Comparison of ENCODE assay signal across 8 cellular contexts in genomic region chr11:67287355-67288197, GRCh38. TPM values are rescaled to one million over a fixed set of nuclear protein-coding genes. Genes with fewer than 3 reads are reported as not detected.
A peak's percentile ranks its signal among the peaks of the same experiment; 100 is the strongest.
DNase-seq lines count a peak whose midpoint lies in the region; TF ChIP-seq lines count a peak whose summit lies in the region.

No MANE protein-coding gene starts in this region.

- WGBS in trophoblast cell (ENCODE audit: extremely low coverage, insufficient coverage, insufficient read length), result no CpG with 5 or more reads among the region's 14 CpGs

- H3K9ac ChIP-seq in SK-N-MC (ENCODE audit: insufficient read length) (peak overlapping the region; percentile 74), trophoblast cell (ENCODE audit: low read length) (peak overlapping the region; percentile 73)

- H2BK12ac ChIP-seq in trophoblast cell (ENCODE audit: low read length), result peak overlapping the region; percentile 5

- peak overlapping the region; percentile 92 for H4K8ac ChIP-seq in trophoblast cell (ENCODE audit: low read depth, low read length)

- no peak overlapping the region for H3K4ac ChIP-seq in trophoblast cell (ENCODE audit: low read depth, low read length)

- peak overlapping the region; percentile 15 for H2BK120ac ChIP-seq in trophoblast cell (ENCODE audit: insufficient read depth, low read length, poor library complexity)

- no peaks in the 10 kb centered on the region for H3K9me3 ChIP-seq in SK-N-MC (ENCODE audit: low read depth, low read length)
- H3K9me3 ChIP-seq in trophoblast cell (ENCODE audit: insufficient read depth, low read depth, low read length), result peaks cover 3% of the 10 kb centered on the region

- H4K12ac ChIP-seq in trophoblast cell (ENCODE audit: low read depth, low read length), result peak overlapping the region; percentile 96

- no peak for TF ChIP-seq CTCF in GM12864 (IDR thresholded peaks at IDR 0.05; ENCODE audit: low read depth, low read length, missing control alignments)
- TF ChIP-seq CTCF in epithelial cell of proximal tubule (conservative IDR thresholded peaks at IDR 0.05; ENCODE audit: low read depth, low read length), result no peak

- no peak overlapping the region for H3K18ac ChIP-seq in trophoblast cell (ENCODE audit: low read length)

- no peak for DNase-seq in GM12864 (ENCODE audit: low read depth)
- no peak for DNase-seq in SK-N-MC (ENCODE audit: low read depth, low spot score)
- no peak for DNase-seq in epithelial cell of proximal tubule (ENCODE audit: low read depth)
- DNase-seq in trophoblast cell, result no peak
- DNase-seq in RPMI8226, result no peak
- DNase-seq in AG08396 (ENCODE audit: low spot score), result no peak
- DNase-seq in SW480 (ENCODE audit: low spot score), result no peak
- DNase-seq in epidermal melanocyte (ENCODE audit: insufficient read length, low spot score), result no peak

- H3K79me1 ChIP-seq in trophoblast cell (ENCODE audit: low read length), result peaks cover 13% of the 10 kb centered on the region

- H3K4me3 ChIP-seq in GM12864 (ENCODE audit: low read depth, low read length) (peak overlapping the region; percentile 91), SK-N-MC (peak overlapping the region; percentile 86), epithelial cell of proximal tubule (ENCODE audit: low read depth, low read length) (peak overlapping the region; percentile 66), trophoblast cell (ENCODE audit: low read depth, low read length) (peak overlapping the region; percentile 37)

- no peak overlapping the region for H3K23ac ChIP-seq in trophoblast cell (ENCODE audit: low read length)

- H2BK5ac ChIP-seq in trophoblast cell (ENCODE audit: low read depth, low read length, poor library complexity), result peak overlapping the region; percentile 79

- H2AFZ ChIP-seq in trophoblast cell (ENCODE audit: insufficient read depth, low read length, poor library complexity), result no peak overlapping the region

- peak overlapping the region; percentile 78 for H4K91ac ChIP-seq in trophoblast cell (ENCODE audit: low read depth, low read length)

- H3K36me3 ChIP-seq in SK-N-MC (ENCODE audit: insufficient read depth, low read length), result peaks cover 43% of the 10 kb centered on the region
- H3K36me3 ChIP-seq in trophoblast cell (ENCODE audit: control insufficient read depth in 1 of 2, insufficient read depth in 2 of 2, low read length in 2 of 2), result peaks cover 65 to 67% of the 10 kb centered on the region in 2 experiments

- H3K14ac ChIP-seq in trophoblast cell (ENCODE audit: low read length), result peak overlapping the region; percentile 91

- H3K27ac ChIP-seq in SK-N-MC, result peak overlapping the region; percentile 97
- H3K27ac ChIP-seq in trophoblast cell (ENCODE audit: low read depth, low read length), result peak overlapping the region; percentile 91

- no peaks in the 10 kb centered on the region for H3K27me3 ChIP-seq in trophoblast cell (ENCODE audit: insufficient read depth, low read length)

- H3K4me2 ChIP-seq in trophoblast cell (ENCODE audit: low read length), result peak overlapping the region; percentile 98

- H3K4me1 ChIP-seq in trophoblast cell (ENCODE audit: control insufficient read depth in 1 of 2, insufficient read depth in 2 of 2, low read length in 2 of 2), result peaks cover 13 to 17% of the 10 kb centered on the region in 2 experiments

- peak overlapping the region; percentile 4 for H2AK5ac ChIP-seq in trophoblast cell (ENCODE audit: low read length)

- H3K79me2 ChIP-seq in trophoblast cell (ENCODE audit: control insufficient read depth, insufficient read depth, low read length, poor library complexity), result peaks cover 10% of the 10 kb centered on the region

RNA-seq across cellular contexts. Expression of gene ANKRD13D, which starts 1.5 kb away (rescaled TPM):
- 31.6 and 32.3 TPM in 2 replicates for total RNA-seq in epithelial cell of proximal tubule
- 20.5 and 20.9 TPM in 2 replicates for polyA plus RNA-seq in trophoblast cell (2013)

RNA-seq across cellular contexts. Expression of gene SSH3, which starts 15.8 kb away (rescaled TPM):
- 28.4 and 30.4 TPM in 2 replicates for total RNA-seq in epithelial cell of proximal tubule
- 85.6 and 93.4 TPM in 2 replicates for polyA plus RNA-seq in trophoblast cell (2013)

RNA-seq across cellular contexts. Expression of gene GRK2, which starts 21.3 kb away (rescaled TPM):
- total RNA-seq in epithelial cell of proximal tubule, result 46.8 and 66.4 TPM in 2 replicates
- polyA plus RNA-seq in trophoblast cell (2013), result 22.3 and 22.9 TPM in 2 replicates

Comparison
In these comparisons a context has a peak if more than half of its experiments do, and no peak if none do; other contexts are left out.
1. H3K4me3 ChIP-seq: peak in every context shown above with its lines; median percentile 91 in GM12864; 86 in SK-N-MC; 66 in epithelial cell of proximal tubule; 37 in trophoblast cell.